Comparison of ENCODE assay signal across 1 cellular context in the genomic region with DNA sequence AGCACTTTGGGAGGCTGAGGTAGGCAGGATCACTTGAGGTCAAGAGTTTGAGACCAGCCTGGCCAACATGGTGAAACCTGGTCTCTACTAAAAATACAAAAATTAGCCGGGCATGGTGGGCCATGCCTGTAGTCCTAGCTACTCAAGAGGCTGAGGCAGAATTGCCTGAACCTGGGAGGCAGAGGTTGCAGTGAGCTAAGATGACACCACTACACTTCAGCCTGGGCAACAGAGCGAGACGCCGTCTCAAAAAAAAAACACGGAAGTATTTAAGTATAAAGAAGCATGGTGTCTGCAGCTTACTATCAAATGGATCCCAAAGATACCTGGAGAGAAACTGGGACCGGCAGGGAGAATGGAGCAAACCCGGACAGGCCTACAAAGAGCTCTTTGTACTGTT.
TF ChIP-seq lines count a peak whose summit lies in the region.

No MANE protein-coding gene starts in this region.

TF ChIP-seq in GM12878, 131 proteins besides CTCF, POLR2A, EP300 and RAD21:
- TF ChIP-seq PAX5 (IDR thresholded peaks at IDR 0.05; ENCODE audit: borderline replicate concordance, low read depth, low read length) = 0 out of 2 replicates have a peak, but pooled peaks have one; percentile 34
TF ChIP-seq in GM12878: peak in this region for 1; not testable (repeated sequence) for 130.
